1 cellular context compared by ENCODE assay signal in the genomic region with DNA sequence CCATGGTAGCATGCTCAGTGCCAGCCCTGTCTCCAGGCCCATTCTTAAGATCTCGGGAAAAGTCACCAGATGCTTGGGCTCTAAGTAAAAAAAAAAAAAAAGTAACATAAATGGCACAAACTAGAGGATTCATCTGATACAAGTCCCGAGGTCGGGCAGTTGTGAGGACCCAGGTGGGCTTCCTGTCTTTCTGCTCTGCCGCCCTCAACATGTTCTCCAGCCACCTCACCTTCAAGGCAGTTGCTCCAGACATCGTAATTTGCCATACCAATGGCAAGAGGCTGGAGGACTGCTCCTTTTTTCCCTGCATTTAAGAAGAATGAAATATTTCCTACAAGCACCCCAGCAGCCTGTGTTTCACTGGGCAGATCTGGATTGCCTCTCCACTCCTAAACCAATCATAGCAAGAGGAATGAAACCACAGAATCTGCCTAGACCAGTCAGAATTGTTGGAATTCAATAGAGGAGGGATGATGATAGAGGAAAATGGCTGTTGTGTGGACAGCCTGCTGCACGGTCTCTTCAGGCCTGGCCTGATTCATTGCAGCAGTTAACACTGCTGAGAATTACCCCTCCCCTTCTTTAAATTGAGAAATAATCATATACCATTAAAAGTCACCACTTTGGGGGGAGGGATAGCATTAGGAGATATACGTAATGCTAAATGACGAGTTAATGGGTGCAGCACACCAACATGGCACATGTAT.
A peak's percentile ranks its signal among the peaks of the same experiment; 100 is the strongest.
TF ChIP-seq lines count a peak whose summit lies in the region.

No MANE protein-coding gene starts in this region.

TF ChIP-seq in endothelial cell of umbilical vein, 7 proteins besides CTCF, POLR2A, EP300 and RAD21:
- TF ChIP-seq GATA2 (IDR thresholded peaks at IDR 0.05; ENCODE audit: insufficient read depth, insufficient read length, low read depth, low read length), result no peak
- TF ChIP-seq POLR2AphosphoS5 (IDR thresholded peaks at IDR 0.05; ENCODE audit: insufficient read depth, low read depth, low read length), result peak; percentile 9
